ENCODE assay signal across 9 cellular contexts in genomic region chr18:79246309-79247108, GRCh38.
DNase-seq lines count a peak whose midpoint lies in the region; ATAC-seq and TF ChIP-seq lines count a peak whose summit lies in the region.
"Had no signal": no experiment of that assay in that cellular context is flagged by ENCODE, and none has a peak within 500 bp of the region (broad histone marks: within the 10 kb centered on the region; RNA-seq: fewer than 3 reads in every experiment).

No MANE protein-coding gene starts in this region.

- DNase-seq in COR-L47 (lab: John Stamatoyannopoulos, UW) = peak; percentile 74
- peak; percentile 75 for DNase-seq in OCI-LY7 (ENCODE audit: low spot score)
- DNase-seq in activated T-cell treated with anti-CD3 and anti-CD28 coated beads for 4 hours = peak; percentile 57
- peak; percentile 84 to 89 for DNase-seq in erythroblast (lab: John Stamatoyannopoulos, UW)
- DNase-seq in natural killer cell treated with Interleukin-12 subunit alpha and Interleukin-12 subunit beta and Interleukin-15 and Interleukin-18, amount 100 ng/mL, for 72 hours (ENCODE audit: low spot score) = peak; percentile 74
- peak; percentile 64 for DNase-seq in stimulated activated naive B cell treated with anti-CD40 and anti-IgM and Interleukin-4, amounts not matched to agents 10 μg/mL and 1 μg/mL and 100 μg/mL, for 72 hours

- peaks cover 8 to 15% of the 10 kb centered on the region in 2 donors for H3K4me1 Mint-ChIP-seq in natural killer cell treated with Interleukin-12 subunit alpha and Interleukin-12 subunit beta and Interleukin-15 and Interleukin-18, amount 100 ng/mL, for 72 hours (ENCODE audit: low read depth in 2 of 2)
- peaks cover 7 to 12% of the 10 kb centered on the region in 2 donors for H3K4me1 Mint-ChIP-seq in stimulated activated naive B cell treated with anti-CD40 and anti-IgM and Interleukin-4, amounts not matched to agents 10 μg/mL and 1 μg/mL and 100 μg/mL, for 72 hours

- POLR2A ChIA-PET in OCI-LY7 (lab: Charles Lee) = no interaction called here

- no peaks in the 10 kb centered on the region for H3K27me3 Mint-ChIP-seq in natural killer cell treated with Interleukin-12 subunit alpha and Interleukin-12 subunit beta and Interleukin-15 and Interleukin-18, amount 100 ng/mL, for 72 hours
- H3K27me3 Mint-ChIP-seq in stimulated activated naive B cell treated with anti-CD40 and anti-IgM and Interleukin-4, amounts not matched to agents 10 μg/mL and 1 μg/mL and 100 μg/mL, for 72 hours = no peaks in the 10 kb centered on the region
- H3K27me3 Mint-ChIP-seq: dendritic cell treated with granulocyte-macrophage colony-stimulating factor and Interleukin-4, amounts not matched to agents 40 ng/mL and 50 ng/mL, for 4 days had no signal

- peaks cover 44% of the 10 kb centered on the region for H3K4me1 ChIP-seq in OCI-LY7 (ENCODE audit: insufficient read depth, low read length, poor library complexity, severe bottlenecking)

- peak; percentile 85 for TF ChIP-seq CTCF in OCI-LY7 (conservative IDR thresholded peaks at IDR 0.05; ENCODE audit: low read length)

- peak overlapping the region; percentile 41 for H3K4me3 ChIP-seq in OCI-LY7 (ENCODE audit: low read depth, low read length, poor library complexity, severe bottlenecking)

- no peaks in the 10 kb centered on the region for H3K79me2 ChIP-seq in OCI-LY7 (ENCODE audit: insufficient read depth, low read depth, low read length)

- no peaks in the 10 kb centered on the region for H3K9me3 Mint-ChIP-seq in natural killer cell treated with Interleukin-12 subunit alpha and Interleukin-12 subunit beta and Interleukin-15 and Interleukin-18, amount 100 ng/mL, for 72 hours
- H3K9me3 Mint-ChIP-seq in stimulated activated naive B cell treated with anti-CD40 and anti-IgM and Interleukin-4, amounts not matched to agents 10 μg/mL and 1 μg/mL and 100 μg/mL, for 72 hours = no peaks in the 10 kb centered on the region
- H3K9me3 Mint-ChIP-seq: dendritic cell treated with granulocyte-macrophage colony-stimulating factor and Interleukin-4, amounts not matched to agents 40 ng/mL and 50 ng/mL, for 4 days had no signal

- no peaks in the 10 kb centered on the region for H3K9me2 ChIP-seq in OCI-LY7 (ENCODE audit: insufficient read depth, low read length)

- H3K27ac Mint-ChIP-seq in natural killer cell treated with Interleukin-12 subunit alpha and Interleukin-12 subunit beta and Interleukin-15 and Interleukin-18, amount 100 ng/mL, for 72 hours = peak overlapping the region in 1 of 2 donors; percentile 16
- peak overlapping the region; percentile 14 for H3K27ac Mint-ChIP-seq in stimulated activated naive B cell treated with anti-CD40 and anti-IgM and Interleukin-4, amounts not matched to agents 10 μg/mL and 1 μg/mL and 100 μg/mL, for 72 hours
- H3K27ac Mint-ChIP-seq: dendritic cell treated with granulocyte-macrophage colony-stimulating factor and Interleukin-4, amounts not matched to agents 40 ng/mL and 50 ng/mL, for 4 days had no signal

- ATAC-seq in GM19468 (IDR thresholded peaks at IDR 0.05; ENCODE audit: extremely low read depth, unreplicated experiment) = peak; percentile 80
- ATAC-seq in HG03571 (IDR thresholded peaks at IDR 0.05; ENCODE audit: unreplicated experiment) = peak; percentile 96
- peak; percentile 98 to 99 for ATAC-seq in natural killer cell treated with Interleukin-12 subunit alpha and Interleukin-12 subunit beta and Interleukin-15 and Interleukin-18, amount 100 ng/mL, for 72 hours
- peak; percentile 100 for ATAC-seq in stimulated activated naive B cell treated with anti-CD40 and anti-IgM and Interleukin-4, amounts not matched to agents 10 μg/mL and 1 μg/mL and 100 μg/mL, for 72 hours (replicated peaks)

- no peaks in the 10 kb centered on the region for H4K20me1 ChIP-seq in OCI-LY7 (ENCODE audit: insufficient read depth, low read length)

- no peak overlapping the region for H3K27ac ChIP-seq in OCI-LY7 (ENCODE audit: low read depth, low read length, poor library complexity, severe bottlenecking)

- BruUV-seq in OCI-LY7 (replicated peaks; lab: Mats Ljungman, UMichigan) = no TSS peak

- 0 out of 2 replicates have a peak overlapping the region, but pooled peaks have one; percentile 61 for H2AFZ ChIP-seq in OCI-LY7 (ENCODE audit: low read length)

- H3K9me3 ChIP-seq in OCI-LY7 (ENCODE audit: low read length) = no peaks in the 10 kb centered on the region

- intact Hi-C loops in OCI-LY7 (cut with micrococcal nuclease; ENCODE audit: unreplicated experiment) = loop anchor here (2.0 to 10.0 kb wide), 3 partner anchors 50 to 372 kb away; partner anchors contain the start of gene ATP9B

- H3K36me3 Mint-ChIP-seq in natural killer cell treated with Interleukin-12 subunit alpha and Interleukin-12 subunit beta and Interleukin-15 and Interleukin-18, amount 100 ng/mL, for 72 hours = no peaks in the 10 kb centered on the region
- H3K36me3 Mint-ChIP-seq in stimulated activated naive B cell treated with anti-CD40 and anti-IgM and Interleukin-4, amounts not matched to agents 10 μg/mL and 1 μg/mL and 100 μg/mL, for 72 hours = no peaks in the 10 kb centered on the region

- CTCF ChIA-PET in OCI-LY7 (lab: Charles Lee; ENCODE audit: unreplicated experiment) = no interaction called here

- H3K36me3 ChIP-seq in OCI-LY7 (ENCODE audit: insufficient read depth, low read length) = no peaks in the 10 kb centered on the region

- no peak for TF ChIP-seq POLR2A in erythroblast (IDR thresholded peaks at IDR 0.05; ENCODE audit: low read length)

- peak overlapping the region; percentile 52 for H3K4me2 ChIP-seq in OCI-LY7 (ENCODE audit: low read length)

- H3K4me3 Mint-ChIP-seq in natural killer cell treated with Interleukin-12 subunit alpha and Interleukin-12 subunit beta and Interleukin-15 and Interleukin-18, amount 100 ng/mL, for 72 hours = peak overlapping the region; percentile 49
- peak overlapping the region; percentile 36 to 63 for H3K4me3 Mint-ChIP-seq in stimulated activated naive B cell treated with anti-CD40 and anti-IgM and Interleukin-4, amounts not matched to agents 10 μg/mL and 1 μg/mL and 100 μg/mL, for 72 hours
- H3K4me3 Mint-ChIP-seq: dendritic cell treated with granulocyte-macrophage colony-stimulating factor and Interleukin-4, amounts not matched to agents 40 ng/mL and 50 ng/mL, for 4 days had no signal
